ENCODE assay signal across 8 cellular contexts in the genomic region with DNA sequence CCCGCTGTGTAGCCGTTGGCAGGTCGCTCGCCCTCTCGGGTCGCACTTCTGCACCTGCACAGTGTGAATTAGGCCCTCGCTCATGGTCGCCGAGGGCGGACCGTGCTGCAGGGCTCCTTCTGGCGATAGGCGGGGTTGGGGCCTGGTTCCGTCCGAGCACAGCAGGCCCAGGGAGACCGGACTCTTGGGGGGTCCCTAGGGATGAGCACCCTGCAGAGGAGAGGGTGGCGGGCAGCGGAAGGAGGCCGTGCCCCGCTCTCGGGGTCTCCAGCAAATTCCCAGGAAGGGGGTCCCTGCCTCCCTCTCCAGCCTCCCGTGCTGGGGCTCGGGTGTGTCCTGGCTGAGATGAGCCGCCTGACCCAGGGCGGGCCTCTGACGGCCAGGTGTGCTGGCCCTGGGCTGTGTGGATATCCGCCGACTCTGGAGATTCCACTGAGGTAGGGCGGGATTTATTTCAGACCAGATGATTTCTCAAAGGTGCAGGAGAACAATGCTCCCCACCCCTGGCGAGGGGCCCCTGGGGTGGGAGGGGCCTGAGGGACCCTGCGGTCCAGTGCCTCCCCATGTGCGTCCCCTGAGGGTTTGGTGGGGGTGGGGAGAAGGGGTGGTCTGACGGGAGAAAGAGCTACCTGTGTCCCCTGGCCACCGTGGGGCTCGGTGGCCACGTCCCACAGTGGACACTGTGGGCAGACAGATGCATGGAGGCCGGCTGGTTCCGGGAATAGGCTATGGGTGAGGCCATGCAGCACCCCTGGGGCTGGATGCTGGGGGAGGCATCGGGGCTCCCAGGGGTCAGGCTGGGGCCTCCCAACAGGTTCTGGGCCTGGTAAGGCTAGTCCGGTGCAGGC. TPM values are rescaled to one million over a fixed set of nuclear protein-coding genes. Genes with fewer than 3 reads are reported as not detected.
A peak's percentile ranks its signal among the peaks of the same experiment; 100 is the strongest.
DNase-seq lines count a peak whose midpoint lies in the region; ATAC-seq and TF ChIP-seq lines count a peak whose summit lies in the region.

No MANE protein-coding gene starts in this region.

- TF ChIP-seq CTCF in WTC11 (IDR thresholded peaks at IDR 0.05) (no peak), stomach (IDR thresholded peaks at IDR 0.05) (no peak)

- ATAC-seq in WTC11 = no peak; the same call in 1 of the 2 replicates

- no peaks in the 10 kb centered on the region for H3K9me3 Mint-ChIP-seq in activated CD4-positive, alpha-beta memory T cell treated with anti-CD3 and anti-CD28 coated beads for 36 hours
- no peaks in the 10 kb centered on the region for H3K9me3 Mint-ChIP-seq in activated CD4-positive, alpha-beta memory T cell treated with anti-CD3 and anti-CD28 coated beads, Interleukin-2, amount 10 ng/mL, durations not matched to agents 7 days and 5 days
- H3K9me3 Mint-ChIP-seq in WTC11 = no peaks in the 10 kb centered on the region

- POLR2A ChIA-PET in activated CD4-positive, alpha-beta memory T cell treated with anti-CD3 and anti-CD28 coated beads for 36 hours (lab: Charles Lee) = no interaction called here
- POLR2A ChIA-PET in activated CD4-positive, alpha-beta memory T cell treated with anti-CD3 and anti-CD28 coated beads, Interleukin-2, amount 10 ng/mL, durations not matched to agents 7 days and 5 days (lab: Charles Lee) = interaction anchor here (1.0 kb wide), 2 partner anchors 18 to 25 kb away, joined by 3 read pairs; no protein-coding TSS in a partner anchor
- POLR2A ChIA-PET in WTC11 (lab: Charles Lee) = no interaction called here

- CTCF ChIA-PET in activated CD4-positive, alpha-beta memory T cell treated with anti-CD3 and anti-CD28 coated beads for 36 hours (lab: Charles Lee) = interaction anchor here (1.2 kb wide), 1 partner anchor 8 kb away, joined by 5 read pairs; no protein-coding TSS in a partner anchor
- CTCF ChIA-PET in activated CD4-positive, alpha-beta memory T cell treated with anti-CD3 and anti-CD28 coated beads, Interleukin-2, amount 10 ng/mL, durations not matched to agents 7 days and 5 days (lab: Charles Lee) = no interaction called here
- CTCF ChIA-PET in WTC11 (lab: Charles Lee) = interaction anchor here (0.9 kb wide), 1 partner anchor 8 kb away, joined by 6 read pairs; no protein-coding TSS in a partner anchor

- H3K27me3 Mint-ChIP-seq in activated CD4-positive, alpha-beta memory T cell treated with anti-CD3 and anti-CD28 coated beads for 36 hours = no peaks in the 10 kb centered on the region
- H3K27me3 Mint-ChIP-seq in activated CD4-positive, alpha-beta memory T cell treated with anti-CD3 and anti-CD28 coated beads, Interleukin-2, amount 10 ng/mL, durations not matched to agents 7 days and 5 days = peaks cover 6% of the 10 kb centered on the region
- peaks cover 27% of the 10 kb centered on the region for H3K27me3 Mint-ChIP-seq in WTC11 (ENCODE audit: low read depth)

- H3K27me3 ChIP-seq in iPS-15b (ENCODE audit: control insufficient read depth, insufficient read depth, low read length) (peaks cover 14% of the 10 kb centered on the region), stomach (no peaks in the 10 kb centered on the region)

- DNase-seq in activated CD4-positive, alpha-beta memory T cell treated with anti-CD3 and anti-CD28 coated beads for 36 hours = no peak
- DNase-seq in activated CD4-positive, alpha-beta memory T cell treated with anti-CD3 and anti-CD28 coated beads, Interleukin-2, amount 10 ng/mL, durations not matched to agents 7 days and 5 days = no peak
- DNase-seq in WTC11 (ENCODE audit: low spot score) = no peak
- DNase-seq in stomach = no peak
- no peak for DNase-seq in SIG-M5 (lab: John Stamatoyannopoulos, UW)
- DNase-seq in hepatic stellate cell (ENCODE audit: low spot score) = no peak
- no peak for DNase-seq in ecto neural progenitor cell (ENCODE audit: low spot score)

- peak overlapping the region; percentile 68 to 91 (median 73) for H3K27ac ChIP-seq in stomach

- no peak overlapping the region for H3K9ac ChIP-seq in iPS-15b (ENCODE audit: low read depth, low read length)

- H3K27ac Mint-ChIP-seq in activated CD4-positive, alpha-beta memory T cell treated with anti-CD3 and anti-CD28 coated beads for 36 hours = no peak overlapping the region
- H3K27ac Mint-ChIP-seq in activated CD4-positive, alpha-beta memory T cell treated with anti-CD3 and anti-CD28 coated beads, Interleukin-2, amount 10 ng/mL, durations not matched to agents 7 days and 5 days = no peak overlapping the region
- H3K27ac Mint-ChIP-seq in WTC11 = no peak overlapping the region

- peaks cover 3% of the 10 kb centered on the region for H3K36me3 Mint-ChIP-seq in activated CD4-positive, alpha-beta memory T cell treated with anti-CD3 and anti-CD28 coated beads for 36 hours
- peaks cover 8% of the 10 kb centered on the region for H3K36me3 Mint-ChIP-seq in activated CD4-positive, alpha-beta memory T cell treated with anti-CD3 and anti-CD28 coated beads, Interleukin-2, amount 10 ng/mL, durations not matched to agents 7 days and 5 days (ENCODE audit: low read depth)
- no peaks in the 10 kb centered on the region for H3K36me3 Mint-ChIP-seq in WTC11

- intact Hi-C loops in activated CD4-positive, alpha-beta memory T cell treated with anti-CD3 and anti-CD28 coated beads for 36 hours (cut with micrococcal nuclease) = loop anchor here (1.0 to 10.0 kb wide), 4 partner anchors 27 to 898 kb away; a partner anchor contains a TSS
- intact Hi-C loops in stomach (cut with DNase I; ENCODE audit: low total_unique reads) = no loop called here

- peak overlapping the region; percentile 39 for H3K4me3 Mint-ChIP-seq in activated CD4-positive, alpha-beta memory T cell treated with anti-CD3 and anti-CD28 coated beads for 36 hours
- H3K4me3 Mint-ChIP-seq in activated CD4-positive, alpha-beta memory T cell treated with anti-CD3 and anti-CD28 coated beads, Interleukin-2, amount 10 ng/mL, durations not matched to agents 7 days and 5 days = no peak overlapping the region
- peak overlapping the region; percentile 47 for H3K4me3 Mint-ChIP-seq in WTC11

- peak overlapping the region; percentile 53 for H3K4me3 ChIP-seq in iPS-15b (ENCODE audit: low read depth, low read length)
- peak overlapping the region; percentile 70 to 81 (median 72) for H3K4me3 ChIP-seq in stomach

- H3K4me1 ChIP-seq in iPS-15b (ENCODE audit: control insufficient read depth, insufficient read depth, low read length) (no peaks in the 10 kb centered on the region), stomach (peaks cover 8 to 28% (median 19%) of the 10 kb centered on the region in 4 donors)

- peaks cover 9% of the 10 kb centered on the region for H3K4me1 Mint-ChIP-seq in activated CD4-positive, alpha-beta memory T cell treated with anti-CD3 and anti-CD28 coated beads for 36 hours (ENCODE audit: low read depth)
- peaks cover 10% of the 10 kb centered on the region for H3K4me1 Mint-ChIP-seq in activated CD4-positive, alpha-beta memory T cell treated with anti-CD3 and anti-CD28 coated beads, Interleukin-2, amount 10 ng/mL, durations not matched to agents 7 days and 5 days
- peaks cover 16% of the 10 kb centered on the region for H3K4me1 Mint-ChIP-seq in WTC11

- no peaks in the 10 kb centered on the region for H3K36me3 ChIP-seq in iPS-15b (ENCODE audit: control insufficient read depth, insufficient read depth, low read length)
- peaks cover 0 to under 1% (median 0%) of the 10 kb centered on the region in 4 donors for H3K36me3 ChIP-seq in stomach

- TF ChIP-seq EP300 in stomach (IDR thresholded peaks at IDR 0.05) = no peak

- 46 to 67% (median 52%) methylated on average over 20 to 40 of the region's 40 CpGs for WGBS in stomach, 5 donors

- H3K9me3 ChIP-seq in iPS-15b (ENCODE audit: control insufficient read depth, insufficient read depth, low read length) (no peaks in the 10 kb centered on the region), stomach (no peaks in the 10 kb centered on the region)

- no peak for TF ChIP-seq POLR2A in stomach (IDR thresholded peaks at IDR 0.05)

TF ChIP-seq in WTC11, 78 proteins besides CTCF, POLR2A, EP300 and RAD21 (continues in another document):
- TF ChIP-seq HMGA2 (CRISPR knock-in tag; IDR thresholded peaks at IDR 0.05) (no peak), EMX1 (CRISPR knock-in tag; IDR thresholded peaks at IDR 0.05) (no peak)
- TF ChIP-seq, protein P1, sequence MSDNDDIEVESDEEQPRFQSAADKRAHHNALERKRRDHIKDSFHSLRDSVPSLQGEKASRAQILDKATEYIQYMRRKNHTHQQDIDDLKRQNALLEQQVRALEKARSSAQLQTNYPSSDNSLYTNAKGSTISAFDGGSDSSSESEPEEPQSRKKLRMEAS (CRISPR knock-in tag; IDR thresholded peaks at IDR 0.05) = no peak

RNA-seq across cellular contexts. Expression of a gene that starts 0.9 kb away (rescaled TPM):
- 1 to 10 TPM; 1.3 to 1.4 TPM for total RNA-seq in activated CD4-positive, alpha-beta memory T cell treated with anti-CD3 and anti-CD28 coated beads for 36 hours
- total RNA-seq in activated CD4-positive, alpha-beta memory T cell treated with anti-CD3 and anti-CD28 coated beads, Interleukin-2, amount 10 ng/mL, durations not matched to agents 7 days and 5 days = under 1 TPM; 0.65 to 0.91 TPM
- total RNA-seq in WTC11 (2021) = 2.9 to 5.2 TPM (median 5.1 TPM) in 3 replicates
- total RNA-seq in stomach = under 1 TPM in 1 of 5 donors, not detected in 4; 0.73 TPM
- 1 to 10 TPM; 1.4 to 2.8 (median 2.1) TPM for polyA plus RNA-seq in stomach

RNA-seq across cellular contexts. Expression of a gene that starts 27.1 kb away (rescaled TPM):
- total RNA-seq in activated CD4-positive, alpha-beta memory T cell treated with anti-CD3 and anti-CD28 coated beads for 36 hours = 100 to 1,000 TPM; 103 to 106 TPM
- total RNA-seq in activated CD4-positive, alpha-beta memory T cell treated with anti-CD3 and anti-CD28 coated beads, Interleukin-2, amount 10 ng/mL, durations not matched to agents 7 days and 5 days = 100 to 1,000 TPM; 105 to 107 TPM
- total RNA-seq in WTC11 (2021) (36.4 to 40.2 TPM (median 36.9 TPM) in 3 replicates), stomach (100 to 1,000 TPM in 3 of 5 donors, 10 to 100 TPM in 2; 28.3 to 163 (median 100) TPM)
- polyA plus RNA-seq in stomach = 10 to 100 TPM; 30.9 to 35.6 (median 32.5) TPM

RNA-seq across cellular contexts. Expression of a gene that starts 36.1 kb away (rescaled TPM):
- 10 to 100 TPM; 16.2 to 18.1 TPM for total RNA-seq in activated CD4-positive, alpha-beta memory T cell treated with anti-CD3 and anti-CD28 coated beads for 36 hours
- total RNA-seq in activated CD4-positive, alpha-beta memory T cell treated with anti-CD3 and anti-CD28 coated beads, Interleukin-2, amount 10 ng/mL, durations not matched to agents 7 days and 5 days = 10 to 100 TPM; 20.4 to 22.3 TPM
- total RNA-seq in WTC11 (2021) = 44.2 to 54.9 TPM (median 48.7 TPM) in 3 replicates
- 100 to 1,000 TPM in 2 of 5 donors, 10 to 100 TPM in 2, 1 to 10 TPM in 1; 9.9 to 171 (median 41.6) TPM for total RNA-seq in stomach
- polyA plus RNA-seq in stomach = 10 to 100 TPM; 13.7 to 29.9 (median 19.1) TPM

RNA-seq across cellular contexts. Expression of a gene that starts 36.3 kb away (rescaled TPM):
- total RNA-seq in activated CD4-positive, alpha-beta memory T cell treated with anti-CD3 and anti-CD28 coated beads for 36 hours = 100 to 1,000 TPM; 194 to 201 TPM
- total RNA-seq in activated CD4-positive, alpha-beta memory T cell treated with anti-CD3 and anti-CD28 coated beads, Interleukin-2, amount 10 ng/mL, durations not matched to agents 7 days and 5 days = 100 to 1,000 TPM; 213 TPM
- total RNA-seq in WTC11 (2021) (161 to 207 TPM (median 165 TPM) in 3 replicates), stomach (10 to 100 TPM in 4 of 5 donors, 1 to 10 TPM in 1; 9.5 to 74.1 (median 30.9) TPM)
- polyA plus RNA-seq in stomach = 10 to 100 TPM in 2 of 3 donors, 1 to 10 TPM in 1; 7.2 to 22.7 (median 14.3) TPM
